17 cellular contexts compared by ENCODE assay signal in the genomic region with DNA sequence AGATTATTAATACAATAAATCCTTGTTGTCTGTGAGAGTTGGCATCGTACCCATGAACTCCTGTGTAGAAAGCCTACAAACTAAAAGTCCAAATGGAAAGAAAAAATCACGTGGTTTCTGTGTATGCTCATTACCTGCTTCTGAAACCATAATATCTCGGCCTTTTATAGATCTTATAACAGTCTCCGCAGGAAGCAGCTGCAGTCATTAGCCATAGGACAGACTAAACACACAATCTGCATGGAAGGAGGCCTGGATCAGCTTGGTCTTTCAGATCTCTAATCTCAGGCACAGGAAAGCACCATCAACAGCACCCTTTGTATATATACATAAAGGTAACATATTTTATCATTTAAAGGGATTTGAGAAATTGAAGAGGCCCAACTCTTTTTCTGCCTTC.
DNase-seq lines count a peak whose midpoint lies in the region; ATAC-seq and TF ChIP-seq lines count a peak whose summit lies in the region.
"Had no signal": no experiment of that assay in that cellular context is flagged by ENCODE, and none has a peak within 500 bp of the region (broad histone marks: within the 10 kb centered on the region; RNA-seq: fewer than 3 reads in every experiment).

No MANE protein-coding gene starts in this region.

- no peak for TF ChIP-seq POLR2A in esophagus muscularis mucosa (IDR thresholded peaks at IDR 0.05; ENCODE audit: low read depth)

- no peak overlapping the region for H3K27ac Mint-ChIP-seq in Calu3 (ENCODE audit: unreplicated experiment)
- H3K27ac Mint-ChIP-seq: B cell; CD4-positive, CD25-positive, alpha-beta regulatory T cell; CD8-positive, alpha-beta memory T cell; H9 had no signal

- no peaks in the 10 kb centered on the region for H3K36me3 Mint-ChIP-seq in Calu3 (ENCODE audit: insufficient read depth, unreplicated experiment)
- H3K36me3 Mint-ChIP-seq: CD4-positive, CD25-positive, alpha-beta regulatory T cell; CD8-positive, alpha-beta memory T cell had no signal

- DNase-seq in NCI-H2107 treated with DMSO at 0.1 percent for 48 hours (lab: John Stamatoyannopoulos, UW; ENCODE audit: unreplicated experiment) (peak; percentile 45), NCI-H2107 (lab: John Stamatoyannopoulos, UW) (no peak), NCI-H1105 treated with DMSO at 0.1 percent for 48 hours (lab: John Stamatoyannopoulos, UW) (peak; percentile 93), NCI-H69 (lab: John Stamatoyannopoulos, UW) (peak; percentile 97), esophagus muscularis mucosa (ENCODE audit: extremely low spot score) (peak; percentile 19), Calu3 (no peak), cerebellar nuclear complex (lab: John Stamatoyannopoulos, UW) (no peak)
- DNase-seq: C1 segment of cervical spinal cord; Caco-2; CD4-positive, CD25-positive, alpha-beta regulatory T cell; CD8-positive, alpha-beta memory T cell; DMS153; DMS79; GDM1; H9 had no signal

- WGBS in esophagus muscularis mucosa, result 87% methylated on average over 4 of the region's 4 CpGs

- peaks cover 54% of the 10 kb centered on the region for H3K27me3 Mint-ChIP-seq in Calu3 (ENCODE audit: unreplicated experiment)
- H3K27me3 Mint-ChIP-seq: B cell; CD4-positive, CD25-positive, alpha-beta regulatory T cell; CD8-positive, alpha-beta memory T cell had no signal

- TF ChIP-seq EP300 in esophagus muscularis mucosa (IDR thresholded peaks at IDR 0.05), result no peak

- H3K36me3 ChIP-seq in esophagus muscularis mucosa, result no peaks in the 10 kb centered on the region

- no peaks in the 10 kb centered on the region for H3K9me3 ChIP-seq in esophagus muscularis mucosa
- H3K9me3 ChIP-seq: Caco-2 had no signal

- CTCF ChIA-PET in Calu3 (lab: Charles Lee), result interaction anchor here (0.8 kb wide), 1 partner anchor 147 kb away, joined by 3 read pairs; no protein-coding TSS in a partner anchor

- no TSS peak for BruUV-seq in Calu3 (replicated peaks; lab: Mats Ljungman, UMichigan)

- no peak overlapping the region for H3K4me3 ChIP-seq in esophagus muscularis mucosa

- intact Hi-C loops in esophagus muscularis mucosa (cut with DNase I), result no loop called here
- intact Hi-C loops in Calu3 (cut with micrococcal nuclease; ENCODE audit: unreplicated experiment), result no loop called here

- ATAC-seq in GM21619 (IDR thresholded peaks at IDR 0.05; ENCODE audit: unreplicated experiment), result no peak

- TF ChIP-seq CTCF in esophagus muscularis mucosa (IDR thresholded peaks at IDR 0.05) (no peak), Calu3 (IDR thresholded peaks at IDR 0.05; ENCODE audit: unreplicated experiment) (no peak)

- H3K4me1 Mint-ChIP-seq in Calu3 (ENCODE audit: low read depth, unreplicated experiment), result no peaks in the 10 kb centered on the region
- H3K4me1 Mint-ChIP-seq: B cell; CD4-positive, CD25-positive, alpha-beta regulatory T cell; CD8-positive, alpha-beta memory T cell had no signal

- no peaks in the 10 kb centered on the region for H3K9me3 Mint-ChIP-seq in Calu3 (ENCODE audit: low read depth, unreplicated experiment)
- H3K9me3 Mint-ChIP-seq: H9 had no signal

- no peaks in the 10 kb centered on the region for H3K27me3 ChIP-seq in esophagus muscularis mucosa

- H3K27ac ChIP-seq in esophagus muscularis mucosa (replicated peaks in 1 of 4), result no peak overlapping the region

- no peak overlapping the region for H3K4me3 Mint-ChIP-seq in Calu3 (ENCODE audit: low read depth, unreplicated experiment)
- H3K4me3 Mint-ChIP-seq: B cell; CD4-positive, CD25-positive, alpha-beta regulatory T cell; CD8-positive, alpha-beta memory T cell; H9 had no signal

- H3K4me1 ChIP-seq in esophagus muscularis mucosa, result no peaks in the 10 kb centered on the region
- H3K4me1 ChIP-seq: Caco-2 had no signal

Comparison
In these comparisons a context has a peak if more than half of its experiments do, and no peak if none do; other contexts are left out.
1. DNase-seq: peak in NCI-H2107 treated with DMSO at 0.1 percent for 48 hours (single experiment), NCI-H1105 treated with DMSO at 0.1 percent for 48 hours (single experiment), NCI-H69 (single experiment) and esophagus muscularis mucosa (single experiment); none in NCI-H2107 (single experiment), Calu3 (single experiment) and cerebellar nuclear complex (0 of 2).